1 cellular context compared by ENCODE assay signal in the genomic region with DNA sequence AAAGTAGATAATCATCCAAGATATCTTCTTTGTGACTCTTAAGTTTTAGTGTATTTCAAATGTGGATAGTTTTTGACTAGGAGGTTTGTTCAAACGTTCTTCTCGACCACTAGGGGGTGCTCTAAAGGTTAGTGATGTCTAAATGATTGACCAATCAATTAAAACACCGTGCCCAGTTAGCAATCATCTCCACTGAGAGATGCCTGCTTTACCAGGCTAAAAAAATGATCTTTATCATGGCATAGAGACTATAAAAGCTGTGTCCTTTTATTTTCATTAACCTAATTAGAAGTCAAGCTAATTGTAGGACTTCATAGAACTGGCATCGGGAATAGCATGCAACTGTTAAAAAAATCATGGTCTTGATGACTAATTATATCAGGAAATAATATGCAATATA.
TF ChIP-seq lines count a peak whose summit lies in the region.

No MANE protein-coding gene starts in this region.

TF ChIP-seq in HepG2, 621 proteins besides CTCF, POLR2A, EP300 and RAD21 (continued from another document):
- TF ChIP-seq, protein P1, sequence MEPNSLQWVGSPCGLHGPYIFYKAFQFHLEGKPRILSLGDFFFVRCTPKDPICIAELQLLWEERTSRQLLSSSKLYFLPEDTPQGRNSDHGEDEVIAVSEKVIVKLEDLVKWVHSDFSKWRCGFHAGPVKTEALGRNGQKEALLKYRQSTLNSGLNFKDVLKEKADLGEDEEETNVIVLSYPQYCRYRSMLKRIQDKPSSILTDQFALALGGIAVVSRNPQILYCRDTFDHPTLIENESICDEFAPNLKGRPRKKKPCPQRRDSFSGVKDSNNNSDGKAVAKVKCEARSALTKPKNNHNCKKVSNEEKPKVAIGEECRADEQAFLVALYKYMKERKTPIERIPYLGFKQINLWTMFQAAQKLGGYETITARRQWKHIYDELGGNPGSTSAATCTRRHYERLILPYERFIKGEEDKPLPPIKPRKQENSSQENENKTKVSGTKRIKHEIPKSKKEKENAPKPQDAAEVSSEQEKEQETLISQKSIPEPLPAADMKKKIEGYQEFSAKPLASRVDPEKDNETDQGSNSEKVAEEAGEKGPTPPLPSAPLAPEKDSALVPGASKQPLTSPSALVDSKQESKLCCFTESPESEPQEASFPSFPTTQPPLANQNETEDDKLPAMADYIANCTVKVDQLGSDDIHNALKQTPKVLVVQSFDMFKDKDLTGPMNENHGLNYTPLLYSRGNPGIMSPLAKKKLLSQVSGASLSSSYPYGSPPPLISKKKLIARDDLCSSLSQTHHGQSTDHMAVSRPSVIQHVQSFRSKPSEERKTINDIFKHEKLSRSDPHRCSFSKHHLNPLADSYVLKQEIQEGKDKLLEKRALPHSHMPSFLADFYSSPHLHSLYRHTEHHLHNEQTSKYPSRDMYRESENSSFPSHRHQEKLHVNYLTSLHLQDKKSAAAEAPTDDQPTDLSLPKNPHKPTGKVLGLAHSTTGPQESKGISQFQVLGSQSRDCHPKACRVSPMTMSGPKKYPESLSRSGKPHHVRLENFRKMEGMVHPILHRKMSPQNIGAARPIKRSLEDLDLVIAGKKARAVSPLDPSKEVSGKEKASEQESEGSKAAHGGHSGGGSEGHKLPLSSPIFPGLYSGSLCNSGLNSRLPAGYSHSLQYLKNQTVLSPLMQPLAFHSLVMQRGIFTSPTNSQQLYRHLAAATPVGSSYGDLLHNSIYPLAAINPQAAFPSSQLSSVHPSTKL (CRISPR knock-in tag; IDR thresholded peaks at IDR 0.05): 0 out of 2 replicates have a peak, but pooled peaks have one; percentile 12
- TF ChIP-seq, protein P2, sequence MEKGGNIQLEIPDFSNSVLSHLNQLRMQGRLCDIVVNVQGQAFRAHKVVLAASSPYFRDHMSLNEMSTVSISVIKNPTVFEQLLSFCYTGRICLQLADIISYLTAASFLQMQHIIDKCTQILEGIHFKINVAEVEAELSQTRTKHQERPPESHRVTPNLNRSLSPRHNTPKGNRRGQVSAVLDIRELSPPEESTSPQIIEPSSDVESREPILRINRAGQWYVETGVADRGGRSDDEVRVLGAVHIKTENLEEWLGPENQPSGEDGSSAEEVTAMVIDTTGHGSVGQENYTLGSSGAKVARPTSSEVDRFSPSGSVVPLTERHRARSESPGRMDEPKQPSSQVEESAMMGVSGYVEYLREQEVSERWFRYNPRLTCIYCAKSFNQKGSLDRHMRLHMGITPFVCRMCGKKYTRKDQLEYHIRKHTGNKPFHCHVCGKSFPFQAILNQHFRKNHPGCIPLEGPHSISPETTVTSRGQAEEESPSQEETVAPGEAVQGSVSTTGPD (CRISPR knock-in tag; IDR thresholded peaks at IDR 0.05): no peak
- no peak for TF ChIP-seq BRD4 (CRISPR knock-in tag; IDR thresholded peaks at IDR 0.05)
- TF ChIP-seq STAG1 (CRISPR knock-in tag; IDR thresholded peaks at IDR 0.05): peak; percentile 69
- TF ChIP-seq ZKSCAN1 (IDR thresholded peaks at IDR 0.05; ENCODE audit: low read length): no peak
- no peak for TF ChIP-seq HDAC2 (CRISPR knock-in tag; IDR thresholded peaks at IDR 0.05)
- TF ChIP-seq NFE2L1 (CRISPR knock-in tag; IDR thresholded peaks at IDR 0.05; ENCODE audit: borderline replicate concordance): no peak
- TF ChIP-seq ZNF883 (CRISPR knock-in tag; IDR thresholded peaks at IDR 0.05; ENCODE audit: not compliant biosample characterization): no peak
- no peak for TF ChIP-seq ZNF607 (CRISPR knock-in tag; IDR thresholded peaks at IDR 0.05; ENCODE audit: borderline replicate concordance)
- 0 out of 2 replicates have a peak, but pooled peaks have one; percentile 33 for TF ChIP-seq MIXL1 (CRISPR knock-in tag; IDR thresholded peaks at IDR 0.05)
- TF ChIP-seq SMC3 (IDR thresholded peaks at IDR 0.05; ENCODE audit: low read length): peak; percentile 70
- no peak for TF ChIP-seq SALL2 (CRISPR knock-in tag; IDR thresholded peaks at IDR 0.05)
- peak; percentile 55 for TF ChIP-seq CEBPG (CRISPR knock-in tag; IDR thresholded peaks at IDR 0.05)
- TF ChIP-seq CREB1 (IDR thresholded peaks at IDR 0.05): no peak
- TF ChIP-seq CREB1 (CRISPR knock-in tag; IDR thresholded peaks at IDR 0.05): 0 out of 2 replicates have a peak, but pooled peaks have one; percentile 18
